Comparison of ENCODE assay signal across 16 cellular contexts in genomic region chr2:43039376-43040080, GRCh38.
DNase-seq lines count a peak whose midpoint lies in the region; ATAC-seq and TF ChIP-seq lines count a peak whose summit lies in the region.
"Had no signal": no experiment of that assay in that cellular context is flagged by ENCODE, and none has a peak within 500 bp of the region (broad histone marks: within the 10 kb centered on the region; RNA-seq: fewer than 3 reads in every experiment).

No MANE protein-coding gene starts in this region.

- no peaks in the 10 kb centered on the region for H3K4me1 Mint-ChIP-seq in activated CD4-positive, alpha-beta T cell treated with anti-CD3 and anti-CD28 coated beads, Interleukin-2, amount 10 ng/mL, durations not matched to agents 7 days and 5 days
- peaks cover 64% of the 10 kb centered on the region for H3K4me1 Mint-ChIP-seq in chondrocyte (ENCODE audit: low read depth)
- H3K4me1 Mint-ChIP-seq in mesothelial cell of epicardium = peaks cover 68% of the 10 kb centered on the region
- H3K4me1 Mint-ChIP-seq in type B pancreatic cell (ENCODE audit: unreplicated experiment) = peaks cover 55% of the 10 kb centered on the region
- H3K4me1 Mint-ChIP-seq in activated CD4-positive, alpha-beta memory T cell treated with anti-CD3 and anti-CD28 coated beads for 36 hours (ENCODE audit: low read depth) = peaks cover 2% of the 10 kb centered on the region

- DNase-seq in activated CD4-positive, alpha-beta T cell treated with anti-CD3 and anti-CD28 coated beads, Interleukin-2, amount 10 ng/mL, durations not matched to agents 7 days and 5 days = no peak
- no peak for DNase-seq in activated CD4-positive, alpha-beta T cell treated with anti-CD3 and anti-CD28 coated beads, Interleukin-2, amount 50 U/mL, for 4 hours
- peak; percentile 73 for DNase-seq in chondrocyte (ENCODE audit: low spot score)
- DNase-seq in mesothelial cell of epicardium (ENCODE audit: low spot score in 2 of 2, unreplicated experiment in 2 of 2) = no peak
- no peak for DNase-seq in type B pancreatic cell (ENCODE audit: extremely low spot score, unreplicated experiment)
- DNase-seq in activated CD4-positive, alpha-beta memory T cell treated with anti-CD3 and anti-CD28 coated beads for 36 hours = no peak
- DNase-seq: activated CD4-positive, alpha-beta T cell treated with anti-CD3 and anti-CD28 coated beads for 48 hours; EL; esophagus squamous epithelium; heart left ventricle; NCI-H1092 treated with DMSO at 0.1 percent for 48 hours; NK-92 treated with Interleukin-12 subunit alpha and Interleukin-12 subunit beta, amount 100 ng/mL, for 24 hours; stimulated activated CD4-positive, alpha-beta T cell treated with anti-CD3 and anti-CD28 coated beads, Interleukin-4, amount 100 ng/mL, for 4 hours; T-helper 9 cell had no signal

- H3K36me3 Mint-ChIP-seq in activated CD4-positive, alpha-beta T cell treated with anti-CD3 and anti-CD28 coated beads, Interleukin-2, amount 10 ng/mL, durations not matched to agents 7 days and 5 days (ENCODE audit: low read depth) = no peaks in the 10 kb centered on the region
- H3K36me3 Mint-ChIP-seq in chondrocyte (ENCODE audit: low read depth) (no peaks in the 10 kb centered on the region), mesothelial cell of epicardium (no peaks in the 10 kb centered on the region), type B pancreatic cell (no peaks in the 10 kb centered on the region)
- H3K36me3 Mint-ChIP-seq in activated CD4-positive, alpha-beta memory T cell treated with anti-CD3 and anti-CD28 coated beads for 36 hours = no peaks in the 10 kb centered on the region

- CTCF ChIA-PET in activated CD4-positive, alpha-beta T cell treated with anti-CD3 and anti-CD28 coated beads, Interleukin-2, amount 10 ng/mL, durations not matched to agents 7 days and 5 days (lab: Charles Lee) = no interaction called here
- CTCF ChIA-PET in activated CD4-positive, alpha-beta memory T cell treated with anti-CD3 and anti-CD28 coated beads for 36 hours (lab: Charles Lee) = no interaction called here

- H3K27me3 Mint-ChIP-seq in activated CD4-positive, alpha-beta T cell treated with anti-CD3 and anti-CD28 coated beads, Interleukin-2, amount 10 ng/mL, durations not matched to agents 7 days and 5 days = no peaks in the 10 kb centered on the region
- H3K27me3 Mint-ChIP-seq in chondrocyte (ENCODE audit: low read depth) (no peaks in the 10 kb centered on the region), mesothelial cell of epicardium (ENCODE audit: low read depth) (no peaks in the 10 kb centered on the region), type B pancreatic cell (no peaks in the 10 kb centered on the region)
- H3K27me3 Mint-ChIP-seq in activated CD4-positive, alpha-beta memory T cell treated with anti-CD3 and anti-CD28 coated beads for 36 hours = no peaks in the 10 kb centered on the region

- H3K27ac Mint-ChIP-seq in activated CD4-positive, alpha-beta T cell treated with anti-CD3 and anti-CD28 coated beads, Interleukin-2, amount 10 ng/mL, durations not matched to agents 7 days and 5 days = peak overlapping the region; percentile 41
- H3K27ac Mint-ChIP-seq in chondrocyte (ENCODE audit: unreplicated experiment) = no peak overlapping the region
- peak overlapping the region; percentile 94 for H3K27ac Mint-ChIP-seq in mesothelial cell of epicardium
- H3K27ac Mint-ChIP-seq in type B pancreatic cell = peak overlapping the region; percentile 90
- H3K27ac Mint-ChIP-seq in activated CD4-positive, alpha-beta memory T cell treated with anti-CD3 and anti-CD28 coated beads for 36 hours = no peak overlapping the region

- TF ChIP-seq CTCF in chondrocyte (IDR thresholded peaks at IDR 0.05) (no peak), mesothelial cell of epicardium (IDR thresholded peaks at IDR 0.05; ENCODE audit: unreplicated experiment) (no peak), type B pancreatic cell (conservative IDR thresholded peaks at IDR 0.05) (no peak)

- ATAC-seq in HG03354 (IDR thresholded peaks at IDR 0.05; ENCODE audit: poor library complexity, severe bottlenecking, unreplicated experiment) (no peak), GM21723 (IDR thresholded peaks at IDR 0.05; ENCODE audit: unreplicated experiment) (no peak)
- ATAC-seq: heart left ventricle had no signal

- H3K9me3 Mint-ChIP-seq in activated CD4-positive, alpha-beta T cell treated with anti-CD3 and anti-CD28 coated beads, Interleukin-2, amount 10 ng/mL, durations not matched to agents 7 days and 5 days = no peaks in the 10 kb centered on the region
- H3K9me3 Mint-ChIP-seq in chondrocyte (ENCODE audit: low read depth) (no peaks in the 10 kb centered on the region), mesothelial cell of epicardium (no peaks in the 10 kb centered on the region), type B pancreatic cell (no peaks in the 10 kb centered on the region)
- H3K9me3 Mint-ChIP-seq in activated CD4-positive, alpha-beta memory T cell treated with anti-CD3 and anti-CD28 coated beads for 36 hours = no peaks in the 10 kb centered on the region

- intact Hi-C loops in activated CD4-positive, alpha-beta memory T cell treated with anti-CD3 and anti-CD28 coated beads for 36 hours (cut with micrococcal nuclease) = no loop called here

- POLR2A ChIA-PET in activated CD4-positive, alpha-beta T cell treated with anti-CD3 and anti-CD28 coated beads, Interleukin-2, amount 10 ng/mL, durations not matched to agents 7 days and 5 days (lab: Charles Lee) = no interaction called here
- POLR2A ChIA-PET in activated CD4-positive, alpha-beta memory T cell treated with anti-CD3 and anti-CD28 coated beads for 36 hours (lab: Charles Lee) = no interaction called here

- no peak overlapping the region for H3K4me3 Mint-ChIP-seq in activated CD4-positive, alpha-beta T cell treated with anti-CD3 and anti-CD28 coated beads, Interleukin-2, amount 10 ng/mL, durations not matched to agents 7 days and 5 days
- H3K4me3 Mint-ChIP-seq in chondrocyte (ENCODE audit: unreplicated experiment) = no peak overlapping the region
- no peak overlapping the region for H3K4me3 Mint-ChIP-seq in mesothelial cell of epicardium
- H3K4me3 Mint-ChIP-seq in type B pancreatic cell = no peak overlapping the region
- H3K4me3 Mint-ChIP-seq in activated CD4-positive, alpha-beta memory T cell treated with anti-CD3 and anti-CD28 coated beads for 36 hours = no peak overlapping the region

Comparison
In these comparisons a context has a peak if more than half of its experiments do, and no peak if none do; other contexts are left out.
1. H3K27ac Mint-ChIP-seq: peak in activated CD4-positive, alpha-beta T cell treated with anti-CD3 and anti-CD28 coated beads, Interleukin-2, amount 10 ng/mL, durations not matched to agents 7 days and 5 days (single experiment), mesothelial cell of epicardium (single experiment) and type B pancreatic cell (single experiment); none in chondrocyte (single experiment) and activated CD4-positive, alpha-beta memory T cell treated with anti-CD3 and anti-CD28 coated beads for 36 hours (single experiment).